ENCODE assay signal across 1 cellular context in genomic region chr7:106102387-106102966, GRCh38.
A peak's percentile ranks its signal among the peaks of the same experiment; 100 is the strongest.
TF ChIP-seq lines count a peak whose summit lies in the region.

No MANE protein-coding gene starts in this region.

TF ChIP-seq in K562, 482 proteins besides CTCF, POLR2A, EP300 and RAD21 (continued from another document and continues in another):
- TF ChIP-seq CHD7 (IDR thresholded peaks at IDR 0.05; ENCODE audit: low read depth, low read length) (no peak), MBD1 (CRISPR knock-in tag; IDR thresholded peaks at IDR 0.05) (no peak), RFX7 (CRISPR knock-in tag; IDR thresholded peaks at IDR 0.05) (no peak), TRIM24 (IDR thresholded peaks at IDR 0.05) (no peak), L3MBTL2 (IDR thresholded peaks at IDR 0.05) (peak; percentile 79), GATAD2A (IDR thresholded peaks at IDR 0.05) (no peak), BRCA1 (IDR thresholded peaks at IDR 0.05) (no peak), BRCA1 (CRISPR knock-in tag; IDR thresholded peaks at IDR 0.05) (no peak), JUND (IDR thresholded peaks at IDR 0.05; ENCODE audit: borderline replicate concordance, low read depth, low read length) (peak; percentile 53; the same call in 1 of the 2 replicates), JUND (tag; IDR thresholded peaks at IDR 0.05; ENCODE audit: borderline replicate concordance, low read depth, low read length) (peak; percentile 51; the same call in 1 of the 3 replicates), HMBOX1 (IDR thresholded peaks at IDR 0.05) (no peak), SIX5 (IDR thresholded peaks at IDR 0.05; ENCODE audit: borderline replicate concordance in 1 of 2, insufficient read depth in 1 of 2, low read depth in 1 of 2, low read length in 2 of 2) (no peak), NR3C1 (CRISPR knock-in tag; IDR thresholded peaks at IDR 0.05) (no peak), RBFOX2 (IDR thresholded peaks at IDR 0.05; ENCODE audit: low read depth, low read length) (no peak), DNMT1 (IDR thresholded peaks at IDR 0.05) (no peak), RBM39 (optimal IDR thresholded peaks at IDR 0.05; ENCODE audit: low read depth, low read length) (no peak), TCF7L2 (IDR thresholded peaks at IDR 0.05; ENCODE audit: low read depth, low read length) (no peak), FOXK1 (CRISPR knock-in tag; IDR thresholded peaks at IDR 0.05; ENCODE audit: borderline replicate concordance) (no peak), ZNF175 (CRISPR knock-in tag; IDR thresholded peaks at IDR 0.05; ENCODE audit: low read depth) (peak; percentile 60; the same call in 1 of the 2 replicates), NRF1 (conservative IDR thresholded peaks at IDR 0.05 in 1 of 2, IDR thresholded peaks at IDR 0.05 in 1 of 2) (no peak), BHLHE40 (IDR thresholded peaks at IDR 0.05; ENCODE audit: low read length) (no peak), DACH1 (IDR thresholded peaks at IDR 0.05; ENCODE audit: partially characterized antibody) (no peak), KHSRP (IDR thresholded peaks at IDR 0.05) (no peak), ZNF785 (CRISPR knock-in tag; IDR thresholded peaks at IDR 0.05) (no peak), CHAMP1 (IDR thresholded peaks at IDR 0.05) (no peak), POLR2G (IDR thresholded peaks at IDR 0.05; ENCODE audit: low read depth, low read length) (no peak), HSF4 (CRISPR knock-in tag; IDR thresholded peaks at IDR 0.05; ENCODE audit: borderline replicate concordance) (no peak), TRIM25 (IDR thresholded peaks at IDR 0.05; ENCODE audit: borderline replicate concordance) (no peak), SMAD3 (CRISPR knock-in tag; conservative IDR thresholded peaks at IDR 0.05) (no peak), REST (CRISPR knock-in tag; IDR thresholded peaks at IDR 0.05; ENCODE audit: low read depth) (no peak), ZMIZ1 (IDR thresholded peaks at IDR 0.05; ENCODE audit: low read depth in 2 of 2, low read length in 2 of 2) (no peak), ATF7 (IDR thresholded peaks at IDR 0.05) (0 out of 2 replicates have a peak, but pooled peaks have one; percentile 19)
